Comparison of ENCODE assay signal across 9 cellular contexts in genomic region chr13:99956473-99957349, GRCh38. TPM values are rescaled to one million over a fixed set of nuclear protein-coding genes. Genes with fewer than 3 reads are reported as not detected.
DNase-seq lines count a peak whose midpoint lies in the region; ATAC-seq and TF ChIP-seq lines count a peak whose summit lies in the region.
"Had no signal": no experiment of that assay in that cellular context is flagged by ENCODE, and none has a peak within 500 bp of the region (broad histone marks: within the 10 kb centered on the region; RNA-seq: fewer than 3 reads in every experiment).

No MANE protein-coding gene starts in this region.

- DNase-seq in AG09309 (ENCODE audit: low read depth) = no peak
- DNase-seq in NCI-H1092 (lab: John Stamatoyannopoulos, UW) = peak; percentile 57
- DNase-seq in natural killer cell = no peak
- DNase-seq in stimulated activated CD4-positive, alpha-beta T cell treated with anti-CD3 and anti-CD28 coated beads, Interleukin-2, amount 100 ng/mL, for 24 hours = no peak
- DNase-seq in erythroblast (lab: John Stamatoyannopoulos, UW) = no peak
- DNase-seq in globus pallidus (ENCODE audit: low spot score) = no peak
- DNase-seq: HCEC 1CT had no signal

- no peak overlapping the region for H3K27ac ChIP-seq in duodenal mucosa (ENCODE audit: low read depth, low read length)

- H3K27ac Mint-ChIP-seq in natural killer cell = no peak overlapping the region

- H3K4me3 ChIP-seq in AG09309 (ENCODE audit: control insufficient read depth, low read depth, low read length) (peak overlapping the region; percentile 14), duodenal mucosa (ENCODE audit: low read depth in 1 of 2, low read length in 2 of 2) (peak overlapping the region; percentile 54 to 56)

- H3K9me3 ChIP-seq in duodenal mucosa (ENCODE audit: control insufficient read depth in 1 of 2, low read length in 2 of 2) = no peaks in the 10 kb centered on the region

- TF ChIP-seq CTCF in AG09309 (IDR thresholded peaks at IDR 0.05; ENCODE audit: control insufficient read depth, insufficient read depth, low read depth, low read length, missing control alignments) (no peak), natural killer cell (IDR thresholded peaks at IDR 0.05) (no peak)

- no peaks in the 10 kb centered on the region for H3K9me3 Mint-ChIP-seq in natural killer cell

- no peaks in the 10 kb centered on the region for H3K36me3 Mint-ChIP-seq in natural killer cell

- peaks cover 10 to 21% of the 10 kb centered on the region in 2 donors for H3K4me1 Mint-ChIP-seq in natural killer cell

- no peaks in the 10 kb centered on the region for H3K36me3 ChIP-seq in duodenal mucosa (ENCODE audit: control insufficient read depth in 1 of 2, insufficient read depth in 2 of 2, low read length in 2 of 2)

- no peak for ATAC-seq in natural killer cell
- ATAC-seq in GM18498 (IDR thresholded peaks at IDR 0.05; ENCODE audit: unreplicated experiment) = no peak

- intact Hi-C loops in natural killer cell (cut with micrococcal nuclease) = no loop called here

- peaks cover 60 to 76% of the 10 kb centered on the region in 2 donors for H3K27me3 Mint-ChIP-seq in natural killer cell (ENCODE audit: low read depth in 2 of 2)

- H3K4me3 Mint-ChIP-seq in natural killer cell = peak overlapping the region; percentile 35

- no peak overlapping the region for H3K9ac ChIP-seq in duodenal mucosa (ENCODE audit: low read depth in 1 of 2, low read length in 2 of 2)

- peaks cover 88 to 89% of the 10 kb centered on the region in 2 donors for H3K27me3 ChIP-seq in duodenal mucosa (ENCODE audit: control insufficient read depth in 1 of 2, insufficient read depth in 2 of 2, low read length in 2 of 2)

- H3K4me1 ChIP-seq in duodenal mucosa (ENCODE audit: control insufficient read depth in 1 of 2, insufficient read depth in 2 of 2, low read length in 2 of 2) = peaks cover 0 to 18% of the 10 kb centered on the region in 2 donors

- no peak for TF ChIP-seq POLR2A in erythroblast (IDR thresholded peaks at IDR 0.05; ENCODE audit: low read length)

RNA-seq across cellular contexts. Expression of gene ZIC5, which starts 14.9 kb away (rescaled TPM):
- not detected for total RNA-seq in natural killer cell

RNA-seq across cellular contexts. Expression of gene ZIC2, which starts 24.9 kb away (rescaled TPM):
- not detected for total RNA-seq in natural killer cell
